In genomic region chr6:80332013-80332412, GRCh38 we compare ENCODE assay signal across 18 cellular contexts.
DNase-seq lines count a peak whose midpoint lies in the region; ATAC-seq and TF ChIP-seq lines count a peak whose summit lies in the region.
"Had no signal": no experiment of that assay in that cellular context is flagged by ENCODE, and none has a peak within 500 bp of the region (broad histone marks: within the 10 kb centered on the region; RNA-seq: fewer than 3 reads in every experiment).

No MANE protein-coding gene starts in this region.

- H3K4me1 ChIP-seq in HUES48 (ENCODE audit: control insufficient read depth, insufficient read depth, low read length): peaks cover 95% of the 10 kb centered on the region
- H3K4me1 ChIP-seq: colonic mucosa had no signal

- ATAC-seq in GM19023 (IDR thresholded peaks at IDR 0.05; ENCODE audit: unreplicated experiment): no peak

- 0 out of 2 replicates have a peak overlapping the region, but pooled peaks have one; percentile 48 for H3K4me3 ChIP-seq in HUES48 (ENCODE audit: low read depth, low read length)
- H3K4me3 ChIP-seq: colonic mucosa, HAP-1, PC-9, tibial artery had no signal

- peak overlapping the region; percentile 40 for H3K27ac ChIP-seq in HUES48 (ENCODE audit: low read depth, low read length)
- H3K27ac ChIP-seq: colonic mucosa, PC-9, tibial artery had no signal

- H3K27ac Mint-ChIP-seq in brain: peak overlapping the region in 3 of 5 experiments; percentile 23 to 41 (median 39)
- H3K27ac Mint-ChIP-seq: activated CD4-positive, alpha-beta T cell treated with anti-CD3 and anti-CD28 coated beads, Interleukin-2, amount 10 ng/mL, durations not matched to agents 7 days and 5 days; activated naive CD4-positive, alpha-beta T cell treated with anti-CD3 and anti-CD28 coated beads, Interleukin-2, amount 10 ng/mL, durations not matched to agents 7 days and 5 days had no signal

- no peaks in the 10 kb centered on the region for H3K36me3 ChIP-seq in HUES48 (ENCODE audit: control insufficient read depth, insufficient read depth, low read length)
- H3K36me3 ChIP-seq: BE2C, colonic mucosa, HAP-1, tibial artery had no signal

- H3K9me3 ChIP-seq in HUES48 (ENCODE audit: control insufficient read depth, insufficient read depth, low read length): no peaks in the 10 kb centered on the region
- H3K9me3 ChIP-seq: BE2C, colonic mucosa, HAP-1, tibial artery had no signal

- H3K4me3 Mint-ChIP-seq in brain: peak overlapping the region in 3 of 5 experiments; percentile 17 to 65 (median 27)
- H3K4me3 Mint-ChIP-seq: activated CD4-positive, alpha-beta T cell treated with anti-CD3 and anti-CD28 coated beads, Interleukin-2, amount 10 ng/mL, durations not matched to agents 7 days and 5 days; activated naive CD4-positive, alpha-beta T cell treated with anti-CD3 and anti-CD28 coated beads, Interleukin-2, amount 10 ng/mL, durations not matched to agents 7 days and 5 days had no signal

- no peaks in the 10 kb centered on the region for H3K27me3 ChIP-seq in HUES48 (ENCODE audit: control insufficient read depth, insufficient read depth, low read length)
- H3K27me3 ChIP-seq: BE2C, colonic mucosa, tibial artery had no signal

- no peaks in the 10 kb centered on the region for H3K27me3 Mint-ChIP-seq in brain
- H3K27me3 Mint-ChIP-seq: activated CD4-positive, alpha-beta T cell treated with anti-CD3 and anti-CD28 coated beads, Interleukin-2, amount 10 ng/mL, durations not matched to agents 7 days and 5 days; activated naive CD4-positive, alpha-beta T cell treated with anti-CD3 and anti-CD28 coated beads, Interleukin-2, amount 10 ng/mL, durations not matched to agents 7 days and 5 days had no signal

- peaks cover under 1% of the 10 kb centered on the region for H3K36me3 Mint-ChIP-seq in brain
- H3K36me3 Mint-ChIP-seq: activated naive CD4-positive, alpha-beta T cell treated with anti-CD3 and anti-CD28 coated beads, Interleukin-2, amount 10 ng/mL, durations not matched to agents 7 days and 5 days had no signal

- DNase-seq in DMS 273 treated with DMSO at 0.1 percent for 48 hours (lab: John Stamatoyannopoulos, UW) (peak; percentile 31), NCI-H345 (lab: John Stamatoyannopoulos, UW) (peak; percentile 89), A172 (ENCODE audit: low spot score) (no peak)
- no peak for DNase-seq in activated CD8-positive, alpha-beta memory T cell treated with anti-CD3 and anti-CD28 coated beads, Interleukin-2, amount 50 U/mL, for 48 hours
- DNase-seq: activated CD4-positive, alpha-beta T cell treated with anti-CD3 and anti-CD28 coated beads, Interleukin-2, amount 10 ng/mL, durations not matched to agents 7 days and 5 days; activated naive CD4-positive, alpha-beta T cell treated with anti-CD3 and anti-CD28 coated beads, Interleukin-2, amount 10 ng/mL, durations not matched to agents 7 days and 5 days; BE2C; colonic mucosa; hypothalamus; NCI-H226; occipital lobe; PC-9; stimulated activated naive CD4-positive, alpha-beta T cell; tibial artery had no signal

- H3K4me1 Mint-ChIP-seq in brain: peaks cover 90% of the 10 kb centered on the region
- H3K4me1 Mint-ChIP-seq: activated CD4-positive, alpha-beta T cell treated with anti-CD3 and anti-CD28 coated beads, Interleukin-2, amount 10 ng/mL, durations not matched to agents 7 days and 5 days; activated naive CD4-positive, alpha-beta T cell treated with anti-CD3 and anti-CD28 coated beads, Interleukin-2, amount 10 ng/mL, durations not matched to agents 7 days and 5 days had no signal

- H3K9ac ChIP-seq in HUES48 (ENCODE audit: low read depth, low read length): no peak overlapping the region

- H3K9me3 Mint-ChIP-seq in brain: no peaks in the 10 kb centered on the region
- H3K9me3 Mint-ChIP-seq: activated CD4-positive, alpha-beta T cell treated with anti-CD3 and anti-CD28 coated beads, Interleukin-2, amount 10 ng/mL, durations not matched to agents 7 days and 5 days; activated naive CD4-positive, alpha-beta T cell treated with anti-CD3 and anti-CD28 coated beads, Interleukin-2, amount 10 ng/mL, durations not matched to agents 7 days and 5 days had no signal

- TF ChIP-seq CTCF in brain (conservative IDR thresholded peaks at IDR 0.05): no peak

Comparison
In these comparisons a context has a peak if more than half of its experiments do, and no peak if none do; other contexts are left out.
1. DNase-seq: peak in DMS 273 treated with DMSO at 0.1 percent for 48 hours (single experiment) and NCI-H345 (single experiment); none in activated CD8-positive, alpha-beta memory T cell treated with anti-CD3 and anti-CD28 coated beads, Interleukin-2, amount 50 U/mL, for 48 hours (single experiment) and A172 (single experiment).